Comparison of ENCODE assay signal across 10 cellular contexts in genomic region chr15:57537072-57537471, GRCh38. TPM values are rescaled to one million over a fixed set of nuclear protein-coding genes. Genes with fewer than 3 reads are reported as not detected.
DNase-seq lines count a peak whose midpoint lies in the region; ATAC-seq and TF ChIP-seq lines count a peak whose summit lies in the region.
"Had no signal": no experiment of that assay in that cellular context is flagged by ENCODE, and none has a peak within 500 bp of the region (broad histone marks: within the 10 kb centered on the region; RNA-seq: fewer than 3 reads in every experiment).

No MANE protein-coding gene starts in this region.

- in situ Hi-C loops in ACHN (cut with HindIII; ENCODE audit: low pct_ligation_motif_present, low pct_unique_long_range_greater_than_20kb, low sequenced_read_pairs) = loop anchor here (25.0 kb wide), 1 partner anchor 200 kb away; no protein-coding TSS in a partner anchor

- H3K27me3 Mint-ChIP-seq in activated T-helper 2 cell treated with anti-CD3 and anti-CD28 coated beads, Interferon-gamma antibody, Interleukin-2, Interleukin-4, amounts not matched to agents 10 μg/mL and 5 μg/mL and 100 μg/mL, durations not matched to agents 14 hours and 24 hours and 36 hours (ENCODE audit: low read depth) = peaks cover 14% of the 10 kb centered on the region

- H3K9me3 Mint-ChIP-seq in activated T-helper 2 cell treated with anti-CD3 and anti-CD28 coated beads, Interferon-gamma antibody, Interleukin-2, Interleukin-4, amounts not matched to agents 10 μg/mL and 5 μg/mL and 100 μg/mL, durations not matched to agents 14 hours and 24 hours and 36 hours = peaks cover 4% of the 10 kb centered on the region

- no peak for TF ChIP-seq CTCF in VCaP (conservative IDR thresholded peaks at IDR 0.05)

- peaks cover 3% of the 10 kb centered on the region for H3K4me1 Mint-ChIP-seq in activated T-helper 2 cell treated with anti-CD3 and anti-CD28 coated beads, Interferon-gamma antibody, Interleukin-2, Interleukin-4, amounts not matched to agents 10 μg/mL and 5 μg/mL and 100 μg/mL, durations not matched to agents 14 hours and 24 hours and 36 hours (ENCODE audit: low read depth)
- H3K4me1 Mint-ChIP-seq: activated naive CD4-positive, alpha-beta T cell treated with anti-CD3 and anti-CD28 coated beads, Interleukin-2, amount 50 U/mL, for 24 hours had no signal

- H3K27ac ChIP-seq in VCaP = peak overlapping the region; percentile 82

- no peak overlapping the region for H3K27ac Mint-ChIP-seq in activated T-helper 2 cell treated with anti-CD3 and anti-CD28 coated beads, Interferon-gamma antibody, Interleukin-2, Interleukin-4, amounts not matched to agents 10 μg/mL and 5 μg/mL and 100 μg/mL, durations not matched to agents 14 hours and 24 hours and 36 hours
- H3K27ac Mint-ChIP-seq: activated naive CD4-positive, alpha-beta T cell treated with anti-CD3 and anti-CD28 coated beads, Interleukin-2, amount 50 U/mL, for 24 hours had no signal

- intact Hi-C loops in activated T-helper 2 cell treated with anti-CD3 and anti-CD28 coated beads, Interferon-gamma antibody, Interleukin-2, Interleukin-4, amounts not matched to agents 10 μg/mL and 5 μg/mL and 100 μg/mL, durations not matched to agents 14 hours and 24 hours and 36 hours (cut with micrococcal nuclease) = no loop called here

- ATAC-seq in HG02852 (IDR thresholded peaks at IDR 0.05; ENCODE audit: unreplicated experiment) (no peak), HG02610 (IDR thresholded peaks at IDR 0.05; ENCODE audit: unreplicated experiment) (no peak)

- DNase-seq in ACHN (peak; percentile 84), HS-27A (ENCODE audit: low read depth) (peak; percentile 93), kidney glomerular epithelial cell (lab: John Stamatoyannopoulos, UW) (peak; percentile 25), mucosa of gallbladder (ENCODE audit: low spot score) (no peak)
- DNase-seq in activated T-helper 2 cell treated with anti-CD3 and anti-CD28 coated beads, Interferon-gamma antibody, Interleukin-2, Interleukin-4, amounts not matched to agents 10 μg/mL and 5 μg/mL and 100 μg/mL, durations not matched to agents 14 hours and 24 hours and 36 hours (ENCODE audit: low spot score) = no peak
- DNase-seq: Karpas-422 had no signal

- no peak overlapping the region for H3K4me3 Mint-ChIP-seq in activated T-helper 2 cell treated with anti-CD3 and anti-CD28 coated beads, Interferon-gamma antibody, Interleukin-2, Interleukin-4, amounts not matched to agents 10 μg/mL and 5 μg/mL and 100 μg/mL, durations not matched to agents 14 hours and 24 hours and 36 hours (ENCODE audit: low read depth)
- H3K4me3 Mint-ChIP-seq: activated naive CD4-positive, alpha-beta T cell treated with anti-CD3 and anti-CD28 coated beads, Interleukin-2, amount 50 U/mL, for 24 hours had no signal

- H3K36me3 Mint-ChIP-seq in activated T-helper 2 cell treated with anti-CD3 and anti-CD28 coated beads, Interferon-gamma antibody, Interleukin-2, Interleukin-4, amounts not matched to agents 10 μg/mL and 5 μg/mL and 100 μg/mL, durations not matched to agents 14 hours and 24 hours and 36 hours (ENCODE audit: low read depth) = no peaks in the 10 kb centered on the region

RNA-seq across cellular contexts. Expression of gene MYZAP, which starts 54.6 kb away (rescaled TPM):
- not detected in 2 replicates for total RNA-seq in activated T-helper 2 cell treated with anti-CD3 and anti-CD28 coated beads, Interferon-gamma antibody, Interleukin-2, Interleukin-4, amounts not matched to agents 10 μg/mL and 5 μg/mL and 100 μg/mL, durations not matched to agents 14 hours and 24 hours and 36 hours
- total RNA-seq in mucosa of gallbladder = 8.2 TPM

Comparison
In these comparisons a context has a peak if more than half of its experiments do, and no peak if none do; other contexts are left out.
1. DNase-seq: peak in ACHN (single experiment), HS-27A (single experiment) and kidney glomerular epithelial cell (single experiment); none in activated T-helper 2 cell treated with anti-CD3 and anti-CD28 coated beads, Interferon-gamma antibody, Interleukin-2, Interleukin-4, amounts not matched to agents 10 μg/mL and 5 μg/mL and 100 μg/mL, durations not matched to agents 14 hours and 24 hours and 36 hours (single experiment) and mucosa of gallbladder (single experiment).